In the genomic region with DNA sequence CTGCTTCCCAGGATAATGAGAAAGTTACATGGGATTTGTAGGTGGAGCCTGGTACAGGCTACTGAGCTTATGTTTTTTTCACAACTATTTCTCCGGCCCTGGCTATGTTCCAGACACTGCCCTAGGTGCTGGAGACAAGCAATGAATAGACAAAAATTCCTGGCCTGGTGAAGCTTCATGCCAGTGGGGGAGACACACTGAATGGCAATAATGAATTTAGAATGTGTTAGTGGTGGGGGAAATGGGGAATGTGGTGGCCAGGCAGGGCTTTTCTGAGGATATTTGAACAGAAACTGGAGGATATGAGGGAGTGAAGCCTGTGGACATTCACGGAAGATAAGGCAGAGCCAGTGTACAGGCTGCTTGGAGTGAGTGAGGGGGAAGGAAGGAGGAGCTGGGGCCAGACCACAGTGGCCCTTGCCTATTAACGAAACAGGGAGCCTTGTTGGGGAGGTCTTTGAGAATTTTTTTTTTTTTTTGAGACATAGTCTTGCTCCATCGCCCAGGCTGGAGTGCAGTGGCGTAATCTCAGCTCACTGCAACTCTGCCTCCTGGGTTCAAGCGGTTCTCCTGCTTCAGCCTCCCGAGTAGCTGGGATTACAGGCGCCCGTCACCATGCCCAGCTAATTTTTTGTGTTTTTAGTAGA, we compare ENCODE assay signal across 1 cellular context.
TF ChIP-seq lines count a peak whose summit lies in the region.

No MANE protein-coding gene starts in this region.

TF ChIP-seq in K562, 482 proteins besides CTCF, POLR2A, EP300 and RAD21:
- TF ChIP-seq NFIC (IDR thresholded peaks at IDR 0.05) (peak; percentile 88), KDM1A (IDR thresholded peaks at IDR 0.05) (0 out of 4 replicates have a peak, but pooled peaks of 1 of the 2 experiments have one; percentile 20), NFE2 (IDR thresholded peaks at IDR 0.05; ENCODE audit: low read depth) (peak; percentile 62), ZNF589 (CRISPR knock-in tag; IDR thresholded peaks at IDR 0.05; ENCODE audit: low read depth) (no peak), SREBF2 (CRISPR knock-in tag; IDR thresholded peaks at IDR 0.05) (no peak), HIVEP1 (CRISPR knock-in tag; IDR thresholded peaks at IDR 0.05) (no peak), ZNF23 (CRISPR knock-in tag; IDR thresholded peaks at IDR 0.05) (no peak), ZNF24 (IDR thresholded peaks at IDR 0.05) (peak; percentile 66), SRSF3 (IDR thresholded peaks at IDR 0.05; ENCODE audit: insufficient read depth, low read length) (no peak), MTA3 (IDR thresholded peaks at IDR 0.05; ENCODE audit: borderline replicate concordance) (no peak), HDAC2 (IDR thresholded peaks at IDR 0.05) (no peak), KLF10 (CRISPR knock-in tag; IDR thresholded peaks at IDR 0.05) (no peak), ZEB2 (IDR thresholded peaks at IDR 0.05) (no peak), FOXK2 (conservative IDR thresholded peaks at IDR 0.05 in 1 of 2, IDR thresholded peaks at IDR 0.05 in 1 of 2; ENCODE audit: low read depth in 2 of 2) (no peak), FOXA1 (IDR thresholded peaks at IDR 0.05; ENCODE audit: borderline replicate concordance) (no peak), ZNF766 (CRISPR knock-in tag; conservative IDR thresholded peaks at IDR 0.05) (no peak), CBFA2T3 (IDR thresholded peaks at IDR 0.05) (0 out of 2 replicates have a peak, but pooled peaks have one; percentile 39), RBM25 (IDR thresholded peaks at IDR 0.05; ENCODE audit: low read depth, low read length, severe bottlenecking) (no peak), TCF3 (CRISPR knock-in tag; IDR thresholded peaks at IDR 0.05) (peak; percentile 22; the same call in 1 of the 2 replicates), GATA2 (CRISPR knock-in tag; IDR thresholded peaks at IDR 0.05) (peak; percentile 7; the same call in 1 of the 2 replicates), CEBPB (tag; IDR thresholded peaks at IDR 0.05) (peak; percentile 53), SAP30 (IDR thresholded peaks at IDR 0.05; ENCODE audit: borderline replicate concordance, insufficient read depth, low read depth, low read length, poor library complexity, severe bottlenecking) (no peak), CSDE1 (IDR thresholded peaks at IDR 0.05) (no peak), DPF2 (IDR thresholded peaks at IDR 0.05) (peak; percentile 24; the same call in 1 of the 2 replicates), DNMT1 (IDR thresholded peaks at IDR 0.05) (no peak), C11orf30 (IDR thresholded peaks at IDR 0.05; ENCODE audit: low read depth) (peak; percentile 41; the same call in 1 of the 2 replicates), TRIM28 (IDR thresholded peaks at IDR 0.05) (no peak), ZSCAN32 (CRISPR knock-in tag; IDR thresholded peaks at IDR 0.05) (no peak), PHTF2 (CRISPR knock-in tag; IDR thresholded peaks at IDR 0.05) (no peak), ARID1B (IDR thresholded peaks at IDR 0.05) (peak; percentile 42; the same call in 1 of the 2 replicates), ZNF764 (CRISPR knock-in tag; IDR thresholded peaks at IDR 0.05; ENCODE audit: low read depth) (no peak), SRF (CRISPR knock-in tag; IDR thresholded peaks at IDR 0.05) (no peak)
- TF ChIP-seq, protein P1, sequence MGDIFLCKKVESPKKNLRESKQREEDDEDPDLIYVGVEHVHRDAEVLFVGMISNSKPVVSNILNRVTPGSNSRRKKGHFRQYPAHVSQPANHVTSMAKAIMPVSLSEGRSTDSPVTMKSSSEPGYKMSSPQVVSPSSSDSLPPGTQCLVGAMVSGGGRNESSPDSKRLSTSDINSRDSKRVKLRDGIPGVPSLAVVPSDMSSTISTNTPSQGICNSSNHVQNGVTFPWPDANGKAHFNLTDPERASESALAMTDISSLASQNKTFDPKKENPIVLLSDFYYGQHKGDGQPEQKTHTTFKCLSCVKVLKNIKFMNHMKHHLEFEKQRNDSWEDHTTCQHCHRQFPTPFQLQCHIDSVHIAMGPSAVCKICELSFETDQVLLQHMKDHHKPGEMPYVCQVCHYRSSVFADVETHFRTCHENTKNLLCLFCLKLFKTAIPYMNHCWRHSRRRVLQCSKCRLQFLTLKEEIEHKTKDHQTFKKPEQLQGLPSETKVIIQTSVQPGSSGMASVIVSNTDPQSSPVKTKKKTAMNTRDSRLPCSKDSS (IDR thresholded peaks at IDR 0.05; ENCODE audit: low read depth, partially characterized antibody) = no peak
- TF ChIP-seq, protein P2, sequence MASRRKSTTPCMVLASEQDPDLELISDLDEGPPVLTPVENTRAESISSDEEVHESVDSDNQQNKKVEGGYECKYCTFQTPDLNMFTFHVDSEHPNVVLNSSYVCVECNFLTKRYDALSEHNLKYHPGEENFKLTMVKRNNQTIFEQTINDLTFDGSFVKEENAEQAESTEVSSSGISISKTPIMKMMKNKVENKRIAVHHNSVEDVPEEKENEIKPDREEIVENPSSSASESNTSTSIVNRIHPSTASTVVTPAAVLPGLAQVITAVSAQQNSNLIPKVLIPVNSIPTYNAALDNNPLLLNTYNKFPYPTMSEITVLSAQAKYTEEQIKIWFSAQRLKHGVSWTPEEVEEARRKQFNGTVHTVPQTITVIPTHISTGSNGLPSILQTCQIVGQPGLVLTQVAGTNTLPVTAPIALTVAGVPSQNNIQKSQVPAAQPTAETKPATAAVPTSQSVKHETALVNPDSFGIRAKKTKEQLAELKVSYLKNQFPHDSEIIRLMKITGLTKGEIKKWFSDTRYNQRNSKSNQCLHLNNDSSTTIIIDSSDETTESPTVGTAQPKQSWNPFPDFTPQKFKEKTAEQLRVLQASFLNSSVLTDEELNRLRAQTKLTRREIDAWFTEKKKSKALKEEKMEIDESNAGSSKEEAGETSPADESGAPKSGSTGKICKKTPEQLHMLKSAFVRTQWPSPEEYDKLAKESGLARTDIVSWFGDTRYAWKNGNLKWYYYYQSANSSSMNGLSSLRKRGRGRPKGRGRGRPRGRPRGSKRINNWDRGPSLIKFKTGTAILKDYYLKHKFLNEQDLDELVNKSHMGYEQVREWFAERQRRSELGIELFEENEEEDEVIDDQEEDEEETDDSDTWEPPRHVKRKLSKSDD (conservative IDR thresholded peaks at IDR 0.05; ENCODE audit: low read length) = no peak
- TF ChIP-seq, protein P3, sequence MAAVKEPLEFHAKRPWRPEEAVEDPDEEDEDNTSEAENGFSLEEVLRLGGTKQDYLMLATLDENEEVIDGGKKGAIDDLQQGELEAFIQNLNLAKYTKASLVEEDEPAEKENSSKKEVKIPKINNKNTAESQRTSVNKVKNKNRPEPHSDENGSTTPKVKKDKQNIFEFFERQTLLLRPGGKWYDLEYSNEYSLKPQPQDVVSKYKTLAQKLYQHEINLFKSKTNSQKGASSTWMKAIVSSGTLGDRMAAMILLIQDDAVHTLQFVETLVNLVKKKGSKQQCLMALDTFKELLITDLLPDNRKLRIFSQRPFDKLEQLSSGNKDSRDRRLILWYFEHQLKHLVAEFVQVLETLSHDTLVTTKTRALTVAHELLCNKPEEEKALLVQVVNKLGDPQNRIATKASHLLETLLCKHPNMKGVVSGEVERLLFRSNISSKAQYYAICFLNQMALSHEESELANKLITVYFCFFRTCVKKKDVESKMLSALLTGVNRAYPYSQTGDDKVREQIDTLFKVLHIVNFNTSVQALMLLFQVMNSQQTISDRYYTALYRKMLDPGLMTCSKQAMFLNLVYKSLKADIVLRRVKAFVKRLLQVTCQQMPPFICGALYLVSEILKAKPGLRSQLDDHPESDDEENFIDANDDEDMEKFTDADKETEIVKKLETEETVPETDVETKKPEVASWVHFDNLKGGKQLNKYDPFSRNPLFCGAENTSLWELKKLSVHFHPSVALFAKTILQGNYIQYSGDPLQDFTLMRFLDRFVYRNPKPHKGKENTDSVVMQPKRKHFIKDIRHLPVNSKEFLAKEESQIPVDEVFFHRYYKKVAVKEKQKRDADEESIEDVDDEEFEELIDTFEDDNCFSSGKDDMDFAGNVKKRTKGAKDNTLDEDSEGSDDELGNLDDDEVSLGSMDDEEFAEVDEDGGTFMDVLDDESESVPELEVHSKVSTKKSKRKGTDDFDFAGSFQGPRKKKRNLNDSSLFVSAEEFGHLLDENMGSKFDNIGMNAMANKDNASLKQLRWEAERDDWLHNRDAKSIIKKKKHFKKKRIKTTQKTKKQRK (IDR thresholded peaks at IDR 0.05; ENCODE audit: borderline replicate concordance, low read depth, low read length) = no peak
